8 cellular contexts compared by ENCODE assay signal in the genomic region with DNA sequence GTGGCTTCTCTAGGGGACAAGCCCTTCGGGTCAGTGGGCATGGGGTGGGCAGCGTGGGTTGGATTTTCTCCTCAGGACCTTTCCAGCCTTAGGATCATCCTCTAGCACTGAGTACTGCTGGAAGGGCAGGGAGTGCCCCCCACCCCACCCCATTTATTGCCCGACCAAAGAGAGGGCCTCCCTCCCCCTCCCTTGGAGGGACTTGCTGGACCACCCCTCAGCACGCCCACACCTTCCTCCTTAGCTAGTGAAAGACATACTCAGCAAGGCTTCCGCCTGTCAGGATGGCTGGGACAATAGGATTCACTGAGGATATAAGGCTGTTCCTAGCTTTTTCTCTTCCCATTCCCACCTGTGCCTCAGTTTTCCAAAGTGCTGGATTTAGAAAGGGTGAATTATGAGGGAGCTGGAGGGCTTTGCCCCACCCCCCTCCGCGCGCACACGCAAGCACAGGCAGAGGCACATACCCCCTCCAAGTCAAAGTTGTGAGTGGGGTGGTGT. TPM values are rescaled to one million over a fixed set of nuclear protein-coding genes. Genes with fewer than 3 reads are reported as not detected.
DNase-seq lines count a peak whose midpoint lies in the region; ATAC-seq, FAIRE-seq and TF ChIP-seq lines count a peak whose summit lies in the region.

No MANE protein-coding gene starts in this region.

- H4K20me1 ChIP-seq in mammary epithelial cell (ENCODE audit: insufficient read depth, low read length): no peaks in the 10 kb centered on the region

- H3K9ac ChIP-seq in HUES64 (ENCODE audit: low read depth, low read length) (0 out of 2 replicates have a peak overlapping the region, but pooled peaks have one; percentile 23), mammary epithelial cell (ENCODE audit: insufficient read depth, low read length) (no peak overlapping the region), muscle layer of colon (ENCODE audit: low read length) (peak overlapping the region; percentile 66)

- peak overlapping the region; percentile 67 to 98 for H3K27ac ChIP-seq in A549
- H3K27ac ChIP-seq in HUES64 (ENCODE audit: low read depth, low read length): peak overlapping the region; percentile 62; the same call in 1 of the 2 replicates
- H3K27ac ChIP-seq in mammary epithelial cell (ENCODE audit: insufficient read depth, low read depth, low read length): no peak overlapping the region
- peak overlapping the region; percentile 70 for H3K27ac ChIP-seq in muscle layer of colon (ENCODE audit: low read depth, low read length)
- peak overlapping the region in 4 of 8 donors; percentile 48 to 80 (median 66) for H3K27ac ChIP-seq in spleen

- peak overlapping the region; percentile 90 for H2AFZ ChIP-seq in mammary epithelial cell (ENCODE audit: low read depth, low read length)

- no TSS peak for BruUV-seq in mammary epithelial cell (replicated peaks; lab: Mats Ljungman, UMichigan)

- in situ Hi-C loops in mammary epithelial cell (cut with MboI; ENCODE audit: low sequenced_read_pairs in 2 of 2): no loop called here

- TF ChIP-seq EP300 in A549 (IDR thresholded peaks at IDR 0.05): no peak

- H3K4me1 ChIP-seq in A549 (peaks cover 72% of the 10 kb centered on the region), HUES64 (ENCODE audit: insufficient read depth, low read length) (peaks cover 52% of the 10 kb centered on the region), mammary epithelial cell (ENCODE audit: insufficient read depth, low read length) (peaks cover 57% of the 10 kb centered on the region), muscle layer of colon (ENCODE audit: insufficient read depth, low read length) (peaks cover 78% of the 10 kb centered on the region), spleen (peaks cover 25 to 97% (median 77%) of the 10 kb centered on the region in 6 donors)

- 70% methylated on average over 3 of the region's 9 CpGs for WGBS in A549 (ENCODE audit: missing lambda C conversion rate)
- WGBS in HUES64: 15% methylated on average over 9 of the region's 9 CpGs
- 67% methylated on average over 3 of the region's 9 CpGs for WGBS in mammary epithelial cell (ENCODE audit: low coverage, missing lambda C conversion rate)
- WGBS in spleen, 5 donors: 63 to 70% (median 67%) methylated on average over 9 of the region's 9 CpGs

- no peak for TF ChIP-seq POLR2A in A549 (IDR thresholded peaks at IDR 0.05; ENCODE audit: low read length)
- no peak for TF ChIP-seq POLR2A in spleen (IDR thresholded peaks at IDR 0.05)

- H3K36me3 ChIP-seq in HUES64 (ENCODE audit: insufficient read depth, low read length) (peaks cover 2% of the 10 kb centered on the region; the same call in 1 of the 2 replicates), mammary epithelial cell (ENCODE audit: insufficient read depth, low read length) (no peaks in the 10 kb centered on the region), muscle layer of colon (ENCODE audit: insufficient read depth, low read length) (no peaks in the 10 kb centered on the region), spleen (peaks cover 0 to 2% (median 0%) of the 10 kb centered on the region in 6 donors)

- H3K79me2 ChIP-seq in mammary epithelial cell (ENCODE audit: insufficient read depth, low read length): peaks cover 39% of the 10 kb centered on the region

- no peak for TF ChIP-seq RAD21 in A549 (conservative IDR thresholded peaks at IDR 0.05 in 1 of 2, IDR thresholded peaks at IDR 0.05 in 1 of 2)

- H3K4me2 ChIP-seq in A549 (peak overlapping the region; percentile 93), mammary epithelial cell (ENCODE audit: insufficient read depth, low read depth, low read length) (peak overlapping the region; percentile 85)

- POLR2A ChIA-PET in A549 (lab: Yijun Ruan, JAX): interaction anchor here (1.6 kb wide), 1 partner anchor 24 kb away, joined by 14 read pairs; the partner anchor contains the start of gene HSP90AB1

- FAIRE-seq in A549 (lab: Jason Lieb, UNC): no peak

- CTCF ChIA-PET in A549 (lab: Yijun Ruan, JAX): interaction anchor here (1.5 to 9.2 kb wide), 4 partner anchors 13 to 71 kb away, joined by 3 to 111 read pairs (median 4); no protein-coding TSS in a partner anchor
- CTCF ChIA-PET in mammary epithelial cell (lab: Charles Lee; ENCODE audit: low non-redundant PET): interaction anchor here (0.7 kb wide), 1 partner anchor 87 kb away, joined by 24 read pairs; no protein-coding TSS in a partner anchor

- no peaks in the 10 kb centered on the region for H3K27me3 ChIP-seq in HUES64 (ENCODE audit: insufficient read depth, low read length)
- no peaks in the 10 kb centered on the region for H3K27me3 ChIP-seq in mammary epithelial cell (ENCODE audit: insufficient read depth, low read length)
- H3K27me3 ChIP-seq in muscle layer of colon (ENCODE audit: control insufficient read depth in 1 of 2, insufficient read depth in 2 of 2, low read length in 2 of 2): no peaks in the 10 kb centered on the region
- peaks cover 0 to 16% (median 0%) of the 10 kb centered on the region in 7 donors for H3K27me3 ChIP-seq in spleen (replicated peaks in 1 of 7)

- TF ChIP-seq CTCF in A549 (IDR thresholded peaks at IDR 0.05): no peak
- TF ChIP-seq CTCF in mammary epithelial cell (conservative IDR thresholded peaks at IDR 0.05 in 1 of 2, IDR thresholded peaks at IDR 0.05 in 1 of 2; ENCODE audit: extremely low read depth in 1 of 2, insufficient read depth in 1 of 2, low read depth in 1 of 2, low read length in 2 of 2): no peak
- TF ChIP-seq CTCF in spleen (IDR thresholded peaks at IDR 0.05 in 8 of 11, conservative IDR thresholded peaks at IDR 0.05 in 3 of 11): no peak

- ATAC-seq in A549: no peak

- intact Hi-C loops in mammary epithelial cell (cut with micrococcal nuclease) (no loop called here), spleen (cut with DNase I; ENCODE audit: low total_unique reads) (no loop called here)

- H3K9me3 ChIP-seq in A549: no peaks in the 10 kb centered on the region
- no peaks in the 10 kb centered on the region for H3K9me3 ChIP-seq in HUES64 (ENCODE audit: insufficient read depth, low read depth, low read length)
- no peaks in the 10 kb centered on the region for H3K9me3 ChIP-seq in mammary epithelial cell (replicated peaks; ENCODE audit: insufficient read depth, low read length)
- H3K9me3 ChIP-seq in muscle layer of colon (ENCODE audit: low read length): no peaks in the 10 kb centered on the region
- H3K9me3 ChIP-seq in spleen: no peaks in the 10 kb centered on the region

- DNase-seq in A549 (ENCODE audit: low read depth in 1 of 2, low spot score in 1 of 2): no peak
- no peak for DNase-seq in mammary epithelial cell
- DNase-seq in cortex of kidney (lab: John Stamatoyannopoulos, UW): no peak
- no peak for DNase-seq in NCI-H128 (lab: John Stamatoyannopoulos, UW; ENCODE audit: unreplicated experiment)
- no peak for DNase-seq in activated gamma-delta T cell (lab: John Stamatoyannopoulos, UW)
- DNase-seq in spleen: no peak

- dilution Hi-C loops in mammary epithelial cell (cut with HindIII; ENCODE audit: low sequenced_read_pairs): no loop called here

- H3K4me3 ChIP-seq in A549: peak overlapping the region; percentile 60; the same call in 2 of the 3 replicates
- peak overlapping the region; percentile 62 for H3K4me3 ChIP-seq in HUES64 (ENCODE audit: low read length)
- H3K4me3 ChIP-seq in mammary epithelial cell (replicated peaks in 1 of 3; ENCODE audit: insufficient read depth in 1 of 3, low read depth in 2 of 3, low read length in 3 of 3): no peak overlapping the region
- H3K4me3 ChIP-seq in muscle layer of colon (ENCODE audit: low read depth in 1 of 2, low read length in 2 of 2): peak overlapping the region; percentile 58 to 59
- H3K4me3 ChIP-seq in spleen: peak overlapping the region in 4 of 8 donors; percentile 65 to 78 (median 69)

RNA-seq across cellular contexts. Expression of gene SLC29A1, which starts 0.9 kb away (rescaled TPM):
- polyA plus RNA-seq in A549 (2011; rRNA removed): 72.3 and 80.0 TPM in 2 replicates
- 112 and 143 TPM in 2 replicates for polyA plus RNA-seq in A549 (2012; cell fraction: cytosol; rRNA removed)
- polyA plus RNA-seq in A549 (2012; cell fraction: nucleus; rRNA removed): 227 and 245 TPM in 2 replicates
- 45.6 to 49.1 TPM (median 47.1 TPM) in 3 replicates for polyA plus RNA-seq in A549 (2017; fragmentation: RNase III; extraction: RNeasy Plus Mini Kit Qiagen cat#74134 plus additional on column Dnase treatment)
- polyA minus RNA-seq in A549 (2011; rRNA and poly(A)+ RNA removed): 114 and 138 TPM in 2 replicates
- 140 TPM for polyA plus RNA-seq in HUES64 (2013, experiment 1 of 2)
- 142 TPM for polyA plus RNA-seq in HUES64 (2013, experiment 2 of 2)
- total RNA-seq in mammary epithelial cell: 10 to 100 TPM; 45.7 to 55.5 TPM
- polyA plus RNA-seq in mammary epithelial cell: 156 TPM
- polyA minus RNA-seq in mammary epithelial cell: 157 TPM
- total RNA-seq in spleen: 10 to 100 TPM; 28.3 to 49.4 (median 33.7) TPM
- polyA plus RNA-seq in spleen: 10 to 100 TPM in 1 of 3 donors, 1 to 10 TPM in 2; 8.5 to 18.4 (median 9.2) TPM

RNA-seq across cellular contexts. Expression of gene MYMX, which starts 5.8 kb away (rescaled TPM):
- polyA plus RNA-seq in A549 (2011; rRNA removed) (not detected in 2 replicates), A549 (2017; fragmentation: RNase III; extraction: RNeasy Plus Mini Kit Qiagen cat#74134 plus additional on column Dnase treatment) (not detected in 3 replicates), mammary epithelial cell (0.12 TPM), spleen (1 to 10 TPM in 1 of 3 donors, under 1 TPM in 1, not detected in 1; 0.42 to 1.4 TPM)
- 0.11 and 0.12 TPM in 2 replicates for polyA plus RNA-seq in A549 (2012; cell fraction: cytosol; rRNA removed)
- 0.24 TPM in 1 of 2 replicates, not detected in the other for polyA plus RNA-seq in A549 (2012; cell fraction: nucleus; rRNA removed)
- polyA minus RNA-seq in A549 (2011; rRNA and poly(A)+ RNA removed): not detected in 2 replicates
- polyA plus RNA-seq in HUES64 (2013, experiment 1 of 2): 3.7 TPM
- polyA plus RNA-seq in HUES64 (2013, experiment 2 of 2): 3.9 TPM
- total RNA-seq in mammary epithelial cell (under 1 TPM in 1 of 2 donors, not detected in 1; 0.17 TPM), spleen (1 to 10 TPM in 3 of 7 donors, under 1 TPM in 3, not detected in 1; 0.34 to 1.5 (median 0.87) TPM)
- not detected for polyA minus RNA-seq in mammary epithelial cell

RNA-seq across cellular contexts. Expression of gene HSP90AB1, which starts 24.4 kb away (rescaled TPM):
- polyA plus RNA-seq in A549 (2011; rRNA removed) (1,080 and 1,155 TPM in 2 replicates), A549 (2017; fragmentation: RNase III; extraction: RNeasy Plus Mini Kit Qiagen cat#74134 plus additional on column Dnase treatment) (1,076 to 1,211 TPM (median 1,136 TPM) in 3 replicates), mammary epithelial cell (1,054 TPM), spleen (100 to 1,000 TPM; 196 to 330 (median 302) TPM)
- 735 and 808 TPM in 2 replicates for polyA plus RNA-seq in A549 (2012; cell fraction: cytosol; rRNA removed)
- 712 and 1,059 TPM in 2 replicates for polyA plus RNA-seq in A549 (2012; cell fraction: nucleus; rRNA removed)
- polyA minus RNA-seq in A549 (2011; rRNA and poly(A)+ RNA removed): 601 and 692 TPM in 2 replicates
- 1,640 TPM for polyA plus RNA-seq in HUES64 (2013, experiment 1 of 2)
- polyA plus RNA-seq in HUES64 (2013, experiment 2 of 2): 1,626 TPM
- total RNA-seq in mammary epithelial cell (100 to 1,000 TPM; 872 to 986 TPM), spleen (100 to 1,000 TPM; 372 to 546 (median 415) TPM)
- 1,190 TPM for polyA minus RNA-seq in mammary epithelial cell

RNA-seq across cellular contexts. Expression of gene SLC35B2, which starts 34.8 kb away (rescaled TPM):
- 44.5 and 61.4 TPM in 2 replicates for polyA plus RNA-seq in A549 (2011; rRNA removed)
- 56.6 and 84.2 TPM in 2 replicates for polyA plus RNA-seq in A549 (2012; cell fraction: cytosol; rRNA removed)
- polyA plus RNA-seq in A549 (2012; cell fraction: nucleus; rRNA removed): 60.0 and 63.0 TPM in 2 replicates
- polyA plus RNA-seq in A549 (2017; fragmentation: RNase III; extraction: RNeasy Plus Mini Kit Qiagen cat#74134 plus additional on column Dnase treatment): 38.7 to 45.6 TPM (median 45.5 TPM) in 3 replicates
- 44.0 and 52.2 TPM in 2 replicates for polyA minus RNA-seq in A549 (2011; rRNA and poly(A)+ RNA removed)
- polyA plus RNA-seq in HUES64 (2013, experiment 1 of 2): 30.4 TPM
- 35.2 TPM for polyA plus RNA-seq in HUES64 (2013, experiment 2 of 2)
- total RNA-seq in mammary epithelial cell: 10 to 100 TPM; 72.6 to 76.3 TPM
- polyA plus RNA-seq in mammary epithelial cell: 134 TPM
- 104 TPM for polyA minus RNA-seq in mammary epithelial cell
- total RNA-seq in spleen: 10 to 100 TPM; 22.4 to 30.4 (median 27.9) TPM
- 10 to 100 TPM; 17.6 to 22.0 (median 21.7) TPM for polyA plus RNA-seq in spleen

RNA-seq across cellular contexts. Expression of gene NFKBIE, which starts 42.8 kb away (rescaled TPM):
- polyA plus RNA-seq in A549 (2011; rRNA removed): 6.2 and 6.3 TPM in 2 replicates
- polyA plus RNA-seq in A549 (2012; cell fraction: cytosol; rRNA removed): 8.2 and 10.8 TPM in 2 replicates
- polyA plus RNA-seq in A549 (2012; cell fraction: nucleus; rRNA removed): 13.6 and 19.5 TPM in 2 replicates
- polyA plus RNA-seq in A549 (2017; fragmentation: RNase III; extraction: RNeasy Plus Mini Kit Qiagen cat#74134 plus additional on column Dnase treatment): 5.6 to 9.1 TPM (median 6.0 TPM) in 3 replicates
- 2.8 and 4.1 TPM in 2 replicates for polyA minus RNA-seq in A549 (2011; rRNA and poly(A)+ RNA removed)
- 8.9 TPM for polyA plus RNA-seq in HUES64 (2013, experiment 1 of 2)
- polyA plus RNA-seq in HUES64 (2013, experiment 2 of 2): 10.3 TPM
- total RNA-seq in mammary epithelial cell: 10 to 100 TPM in 1 of 2 donors, 1 to 10 TPM in 1; 4.7 to 10.4 TPM
- polyA plus RNA-seq in mammary epithelial cell: 6.6 TPM
- 2.8 TPM for polyA minus RNA-seq in mammary epithelial cell
- 10 to 100 TPM; 32.2 to 89.7 (median 60.7) TPM for total RNA-seq in spleen
- 10 to 100 TPM; 41.3 to 49.8 (median 42.3) TPM for polyA plus RNA-seq in spleen

Comparison
In these comparisons a context has a peak if more than half of its experiments do, and no peak if none do; other contexts are left out.
1. H3K4me3 ChIP-seq: peak in A549 (single experiment), HUES64 (single experiment) and muscle layer of colon (2 of 2); none in mammary epithelial cell (0 of 3).